9 cellular contexts compared by ENCODE assay signal in the genomic region with DNA sequence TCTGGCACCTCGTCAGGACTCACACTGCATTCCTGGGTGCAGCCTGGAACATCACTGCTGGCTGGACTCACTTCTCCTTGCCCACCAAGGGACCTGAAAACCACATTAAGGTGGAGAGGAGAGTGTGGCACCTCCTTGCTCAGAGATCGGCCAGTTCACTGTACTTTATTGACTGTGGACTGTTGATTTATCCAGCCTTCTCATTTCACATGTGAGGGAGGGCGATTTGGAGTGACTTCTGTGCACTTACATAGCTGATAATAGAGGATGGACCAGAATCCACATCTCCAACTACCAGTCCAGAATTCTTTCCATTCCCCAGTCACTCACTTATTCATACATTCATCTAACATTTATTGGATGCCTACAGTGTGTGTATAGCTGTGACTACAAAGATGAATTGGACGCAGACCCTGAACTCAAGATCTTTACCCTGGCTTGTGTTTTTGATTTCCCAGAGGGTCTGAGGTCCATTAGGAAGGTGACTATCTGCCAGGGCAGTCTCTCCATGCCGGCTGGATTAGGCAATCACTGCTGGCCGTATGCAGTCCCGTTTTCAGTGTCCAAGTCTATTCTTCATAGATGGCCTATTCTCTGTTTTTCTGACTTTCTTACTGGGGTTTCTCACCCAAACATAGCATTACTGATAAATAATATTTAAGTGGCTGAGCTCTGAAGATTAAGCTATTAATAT.
A peak's percentile ranks its signal among the peaks of the same experiment; 100 is the strongest.
DNase-seq lines count a peak whose midpoint lies in the region; ATAC-seq and TF ChIP-seq lines count a peak whose summit lies in the region.
"Had no signal": no experiment of that assay in that cellular context is flagged by ENCODE, and none has a peak within 500 bp of the region (broad histone marks: within the 10 kb centered on the region; RNA-seq: fewer than 3 reads in every experiment).

No MANE protein-coding gene starts in this region.

- no peaks in the 10 kb centered on the region for H3K36me3 Mint-ChIP-seq in CD8-positive, alpha-beta memory T cell
- H3K36me3 Mint-ChIP-seq in mesothelial cell of epicardium: no peaks in the 10 kb centered on the region

- H3K27me3 ChIP-seq in CD8-positive, alpha-beta memory T cell (ENCODE audit: insufficient read depth, low read length, poor library complexity, severe bottlenecking): no peaks in the 10 kb centered on the region
- H3K27me3 ChIP-seq in PC-9 (ENCODE audit: insufficient read depth, low read depth): no peaks in the 10 kb centered on the region

- H3K9me2 ChIP-seq in PC-9 (ENCODE audit: insufficient read depth): no peaks in the 10 kb centered on the region

- H3K36me3 ChIP-seq in CD8-positive, alpha-beta memory T cell (ENCODE audit: insufficient read depth, low read length): no peaks in the 10 kb centered on the region
- H3K36me3 ChIP-seq in PC-9 (ENCODE audit: low read depth): no peaks in the 10 kb centered on the region

- peak overlapping the region; percentile 4 for H3K4me3 ChIP-seq in CD8-positive, alpha-beta memory T cell (ENCODE audit: low read length)
- no peak overlapping the region for H3K4me3 ChIP-seq in PC-9

- intact Hi-C loops in PC-9 (cut with micrococcal nuclease; ENCODE audit: unreplicated experiment): no loop called here
- intact Hi-C loops in sciatic nerve (cut with DNase I): loop anchor here (5.0 kb wide), 1 partner anchor 822 kb away; no protein-coding TSS in a partner anchor

- no peaks in the 10 kb centered on the region for H3K9me3 ChIP-seq in CD8-positive, alpha-beta memory T cell (ENCODE audit: low read length)
- no peaks in the 10 kb centered on the region for H3K9me3 ChIP-seq in PC-9 (ENCODE audit: insufficient read depth, low read depth)

- BruUV-seq in PC-9 (replicated peaks; lab: Mats Ljungman, UMichigan): no TSS peak

- TF ChIP-seq CTCF in PC-9 (conservative IDR thresholded peaks at IDR 0.05): no peak
- TF ChIP-seq CTCF in mesothelial cell of epicardium (IDR thresholded peaks at IDR 0.05; ENCODE audit: unreplicated experiment): no peak

- H3K4me1 Mint-ChIP-seq in CD8-positive, alpha-beta memory T cell: peaks cover 30 to 46% (median 44%) of the 10 kb centered on the region in 3 donors
- peaks cover 15% of the 10 kb centered on the region for H3K4me1 Mint-ChIP-seq in mesothelial cell of epicardium

- peak overlapping the region in 6 of 7 donors; percentile 78 to 92 (median 85) for H3K4me3 Mint-ChIP-seq in CD8-positive, alpha-beta memory T cell
- H3K4me3 Mint-ChIP-seq in mesothelial cell of epicardium: no peak overlapping the region

- H3K27ac ChIP-seq in CD8-positive, alpha-beta memory T cell (ENCODE audit: low read depth, low read length): peak overlapping the region; percentile 17
- H3K27ac ChIP-seq in PC-9: no peak overlapping the region

- H3K79me2 ChIP-seq in PC-9 (ENCODE audit: low read depth): no peaks in the 10 kb centered on the region

- peak; percentile 75 for ATAC-seq in sciatic nerve
- no peak for ATAC-seq in HG03139 (IDR thresholded peaks at IDR 0.05; ENCODE audit: unreplicated experiment)

- H3K27ac Mint-ChIP-seq in CD8-positive, alpha-beta memory T cell: peak overlapping the region; percentile 83 to 99 (median 94)
- H3K27ac Mint-ChIP-seq in mesothelial cell of epicardium: no peak overlapping the region

- CTCF ChIA-PET in CD8-positive, alpha-beta memory T cell (lab: Charles Lee): interaction anchor here (0.9 to 3.6 kb wide), 5 partner anchors 25 to 146 kb away, joined by 3 to 24 read pairs (median 6); no protein-coding TSS in a partner anchor
- CTCF ChIA-PET in PC-9 (lab: Charles Lee): no interaction called here

- H3K9me3 Mint-ChIP-seq in CD8-positive, alpha-beta memory T cell: no peaks in the 10 kb centered on the region
- H3K9me3 Mint-ChIP-seq in mesothelial cell of epicardium: peaks cover 10% of the 10 kb centered on the region

- peaks cover 5% of the 10 kb centered on the region; the same call in 1 of the 2 replicates for H3F3A ChIP-seq in PC-9 (ENCODE audit: insufficient read depth, low read depth)

- peak overlapping the region; percentile 93 for H2AFZ ChIP-seq in PC-9

- H3K27me3 Mint-ChIP-seq in CD8-positive, alpha-beta memory T cell: no peaks in the 10 kb centered on the region
- no peaks in the 10 kb centered on the region for H3K27me3 Mint-ChIP-seq in mesothelial cell of epicardium (ENCODE audit: low read depth)

- H4K20me1 ChIP-seq in PC-9 (ENCODE audit: insufficient read depth): no peaks in the 10 kb centered on the region

- H3K4me2 ChIP-seq in PC-9: 0 out of 2 replicates have a peak overlapping the region, but pooled peaks have one; percentile 89

- DNase-seq in CD8-positive, alpha-beta memory T cell: no peak
- no peak for DNase-seq in PC-9
- peak; percentile 28 for DNase-seq in fibroblast of gingiva (ENCODE audit: low read depth)
- DNase-seq in sciatic nerve (ENCODE audit: low spot score): no peak
- no peak for DNase-seq in mesothelial cell of epicardium (ENCODE audit: low spot score in 2 of 2, unreplicated experiment in 2 of 2)
- no peak for DNase-seq in globus pallidus (ENCODE audit: low spot score)
- no peak for DNase-seq in SIG-M5 (lab: John Stamatoyannopoulos, UW)
- DNase-seq: NCI-H1105 treated with DMSO at 0.1 percent for 48 hours had no signal

- H3K4me1 ChIP-seq in CD8-positive, alpha-beta memory T cell (ENCODE audit: insufficient read depth, low read length): peaks cover 32% of the 10 kb centered on the region
- peaks cover 10% of the 10 kb centered on the region for H3K4me1 ChIP-seq in PC-9 (replicated peaks; ENCODE audit: insufficient read depth)

- POLR2A ChIA-PET in CD8-positive, alpha-beta memory T cell (lab: Charles Lee): interaction anchor here (1.0 to 1.8 kb wide), 5 partner anchors 18 to 74 kb away, joined by 3 to 9 read pairs (median 4); no protein-coding TSS in a partner anchor
- POLR2A ChIA-PET in PC-9 (lab: Charles Lee; ENCODE audit: unreplicated experiment): no interaction called here
